In the genomic region with DNA sequence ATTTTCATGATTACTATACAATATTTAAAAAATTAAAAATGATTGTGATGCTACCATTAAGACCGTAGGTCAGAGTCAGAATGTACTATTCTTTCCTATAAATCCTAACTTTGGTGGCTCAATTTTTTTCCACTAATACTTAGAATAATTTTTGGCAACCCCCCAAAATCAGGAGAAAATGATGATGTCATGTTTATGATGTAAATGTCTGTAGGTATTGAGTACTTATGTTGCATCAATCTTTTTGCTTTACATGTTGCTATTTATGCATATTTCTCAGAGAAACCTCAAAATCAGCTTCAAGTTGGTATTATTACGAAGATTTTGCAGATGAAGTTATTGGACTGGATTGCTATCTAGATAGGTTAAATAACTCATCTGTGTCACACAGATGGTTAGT, we compare ENCODE assay signal across 33 cellular contexts.
"Had no signal": no experiment of that assay in that cellular context is flagged by ENCODE, and none has a peak within 500 bp of the region (broad histone marks: within the 10 kb centered on the region; RNA-seq: fewer than 3 reads in every experiment).

No MANE protein-coding gene starts in this region.

- DNase-seq: Kasumi-1, MG63, MM.1S, MV-4-11, NCI-H1048, NCI-H1092, NCI-H1092 treated with DMSO at 0.1 percent for 48 hours, NCI-H1105, NCI-H1105 treated with DMSO at 0.1 percent for 48 hours, NCI-H1417, NCI-H1417 treated with DMSO at 0.1 percent for 48 hours, NCI-H1436, NCI-H1436 treated with DMSO at 0.1 percent for 48 hours, NCI-H1694, NCI-H1694 treated with DMSO at 0.1 percent for 48 hours, NCI-H187, NCI-H187 treated with DMSO at 0.1 percent for 48 hours, NCI-H1930, NCI-H2029, NCI-H2029 treated with DMSO at 0.1 percent for 48 hours, NCI-H2081, NCI-H2081 treated with DMSO at 0.1 percent for 48 hours, NCI-H2107, NCI-H2171, NCI-H2227 treated with DMSO at 0.1 percent for 48 hours, NCI-H226, NCI-H345, NCI-H446 treated with DMSO at 0.1 percent for 48 hours, NCI-H510A, NCI-H510A treated with DMSO at 0.1 percent for 48 hours, NCI-H524, NCI-H524 treated with DMSO at 0.1 percent for 48 hours, NCI-H526 had no signal

- H3K27me3 ChIP-seq: MG63 had no signal

- H3K36me3 ChIP-seq: MG63 had no signal

- H3K9me3 ChIP-seq: MG63 had no signal

- H3K4me3 ChIP-seq: MG63 had no signal
